In the genomic region with DNA sequence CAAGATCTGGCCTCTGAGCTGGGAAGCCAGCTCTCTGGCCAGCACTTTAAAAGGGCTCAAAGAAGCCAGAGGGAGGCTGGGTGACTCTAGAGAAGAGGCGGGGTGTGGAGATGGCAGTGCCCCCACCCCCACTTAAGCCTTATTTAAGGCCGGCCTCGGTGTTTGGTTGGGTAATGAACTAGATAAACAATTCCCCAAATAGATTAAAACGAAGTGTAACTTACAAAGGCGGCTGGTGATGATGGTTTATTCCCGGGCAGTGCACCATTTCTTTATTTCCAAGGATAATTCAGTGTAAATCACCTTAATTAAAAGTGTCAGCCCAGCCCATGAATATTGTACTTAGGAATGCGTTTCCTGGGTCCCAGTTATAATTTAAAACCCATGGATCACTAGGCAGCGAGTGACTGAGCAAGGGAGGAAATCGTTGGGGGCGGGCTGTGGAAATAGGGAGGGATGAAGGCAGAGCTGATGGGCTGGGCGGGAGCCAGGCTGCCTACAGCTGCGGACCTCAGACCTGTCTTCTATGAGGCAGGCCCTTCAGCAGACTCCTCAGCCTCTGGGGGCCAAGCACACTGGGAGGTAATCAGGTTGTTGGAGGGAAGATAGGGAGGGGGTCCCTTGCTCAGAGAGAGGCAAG, we compare ENCODE assay signal across 14 cellular contexts. TPM values are rescaled to one million over a fixed set of nuclear protein-coding genes. Genes with fewer than 3 reads are reported as not detected.
A peak's percentile ranks its signal among the peaks of the same experiment; 100 is the strongest.
DNase-seq lines count a peak whose midpoint lies in the region; TF ChIP-seq lines count a peak whose summit lies in the region.
"Had no signal": no experiment of that assay in that cellular context is flagged by ENCODE, and none has a peak within 500 bp of the region (broad histone marks: within the 10 kb centered on the region; RNA-seq: fewer than 3 reads in every experiment).

No MANE protein-coding gene starts in this region.

- no peaks in the 10 kb centered on the region for H3K36me3 ChIP-seq in rectal smooth muscle tissue (ENCODE audit: control insufficient read depth, insufficient read depth, low read length)

- DNase-seq in ELR (ENCODE audit: low read depth) (peak; percentile 92), NCI-H82 treated with DMSO at 0.1 percent for 48 hours (lab: John Stamatoyannopoulos, UW; ENCODE audit: unreplicated experiment) (peak; percentile 37), fibroblast of gingiva (ENCODE audit: low read depth) (peak; percentile 89), medulla oblongata (ENCODE audit: extremely low spot score) (no peak), lower leg skin (ENCODE audit: low spot score in 2 of 2) (no peak), cortex of kidney (lab: John Stamatoyannopoulos, UW) (no peak), NCI-H524 (lab: John Stamatoyannopoulos, UW) (no peak)
- DNase-seq: activated naive CD8-positive, alpha-beta T cell treated with anti-CD3 and anti-CD28 coated beads for 36 hours; CD4-positive, CD25-positive, alpha-beta regulatory T cell; NCI-H1105; NCI-H526; stimulated activated CD4-positive, alpha-beta T cell treated with anti-CD3 and anti-CD28 coated beads, Interleukin-4, amount 100 ng/mL, for 1 hour; stimulated activated naive CD8-positive, alpha-beta T cell treated with anti-CD3 and anti-CD28 coated beads, Interleukin-15, amount 100 ng/mL, for 72 hours had no signal

- WGBS in lower leg skin, 2 donors: 71 to 74% methylated on average over 12 of the region's 12 CpGs

- H3K4me3 ChIP-seq in rectal smooth muscle tissue (ENCODE audit: low read length) (no peak overlapping the region), lower leg skin (ENCODE audit: low read depth, poor library complexity, severe bottlenecking) (no peak overlapping the region)

- H3K27me3 ChIP-seq in rectal smooth muscle tissue (ENCODE audit: control insufficient read depth, insufficient read depth, low read length): peaks cover 7% of the 10 kb centered on the region

- no peak for TF ChIP-seq POLR2A in lower leg skin (IDR thresholded peaks at IDR 0.05)

- H3K9ac ChIP-seq in rectal smooth muscle tissue (ENCODE audit: low read length): no peak overlapping the region

- intact Hi-C loops in lower leg skin (cut with DNase I; ENCODE audit: low total_unique reads): no loop called here

- no peak for TF ChIP-seq CTCF in lower leg skin (IDR thresholded peaks at IDR 0.05)

- H3K27ac ChIP-seq in rectal smooth muscle tissue (ENCODE audit: low read depth, low read length): peak overlapping the region; percentile 67

- H3K4me1 ChIP-seq in rectal smooth muscle tissue (ENCODE audit: control insufficient read depth, insufficient read depth, low read length): peaks cover 18% of the 10 kb centered on the region

RNA-seq across cellular contexts. Expression of a gene that starts 54.9 kb away (rescaled TPM):
- 10 to 100 TPM in 2 of 4 donors, 1 to 10 TPM in 2; 5.2 to 23.4 (median 9.9) TPM for total RNA-seq in lower leg skin

RNA-seq across cellular contexts. Expression of a gene that starts 55.1 kb away (rescaled TPM):
- total RNA-seq in lower leg skin: 1 to 10 TPM in 1 of 4 donors, not detected in 3; 2.7 TPM

Comparison
In these comparisons a context has a peak if more than half of its experiments do, and no peak if none do; other contexts are left out.
1. DNase-seq: peak in ELR (single experiment), NCI-H82 treated with DMSO at 0.1 percent for 48 hours (single experiment) and fibroblast of gingiva (single experiment); none in medulla oblongata (single experiment), lower leg skin (0 of 2), cortex of kidney (single experiment) and NCI-H524 (0 of 2).